8 cellular contexts compared by ENCODE assay signal in the genomic region with DNA sequence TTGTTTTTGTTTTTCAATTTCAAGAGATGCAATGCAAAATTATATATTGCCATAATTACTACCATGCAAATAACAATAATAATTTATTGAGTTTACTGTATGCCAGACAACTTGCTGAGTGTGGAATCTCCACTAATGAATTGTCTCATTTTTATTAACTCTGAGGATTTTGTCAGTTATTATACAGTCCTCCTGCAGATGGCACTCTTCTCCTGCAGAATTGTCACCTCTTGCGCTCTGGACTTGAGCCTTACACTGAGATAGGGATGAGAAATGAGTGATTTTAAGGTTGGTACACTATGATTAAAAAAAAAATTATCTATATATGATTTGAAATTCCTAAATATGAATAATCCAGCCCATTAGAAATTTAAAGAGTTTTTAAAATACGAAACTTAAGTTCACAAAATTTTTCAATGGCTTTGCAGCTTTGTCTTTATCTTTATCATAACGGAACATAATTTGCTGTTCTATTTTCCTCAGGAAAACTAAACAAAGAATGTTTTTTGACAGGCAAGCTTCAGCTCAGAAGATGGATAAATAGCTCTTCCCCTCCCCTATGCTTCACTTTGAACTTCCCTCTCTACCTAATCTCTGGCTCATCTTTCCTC. TPM values are rescaled to one million over a fixed set of nuclear protein-coding genes. Genes with fewer than 3 reads are reported as not detected.
DNase-seq lines count a peak whose midpoint lies in the region; ATAC-seq and TF ChIP-seq lines count a peak whose summit lies in the region.

No MANE protein-coding gene starts in this region.

- H3K79me2 ChIP-seq in KMS-11 (ENCODE audit: insufficient read depth, low read depth) (no peaks in the 10 kb centered on the region), SK-N-SH (ENCODE audit: insufficient read depth) (no peaks in the 10 kb centered on the region)

- H3K4me1 ChIP-seq in KMS-11 (ENCODE audit: low read depth, poor library complexity, severe bottlenecking) (no peaks in the 10 kb centered on the region), SK-N-SH (ENCODE audit: control insufficient read depth in 1 of 2, insufficient read depth in 2 of 2, low read depth in 1 of 2, low read length in 1 of 2) (peaks cover 0 to 1% of the 10 kb centered on the region in 2 experiments; a peak in 1 of 4 replicates), lung (ENCODE audit: control insufficient read depth in 2 of 2, insufficient read depth in 2 of 2, low read length in 2 of 2) (no peaks in the 10 kb centered on the region)

- no peaks in the 10 kb centered on the region for H3K9me3 ChIP-seq in SK-N-SH
- peaks cover 0 to 2% of the 10 kb centered on the region in 2 donors for H3K9me3 ChIP-seq in lung (ENCODE audit: control insufficient read depth in 2 of 2, insufficient read depth in 1 of 2, low read length in 1 of 2)

- no peaks in the 10 kb centered on the region for H3K9me3 Mint-ChIP-seq in activated CD8-positive, alpha-beta memory T cell treated with anti-CD3 and anti-CD28 coated beads, Interleukin-2, amount 10 ng/mL, durations not matched to agents 7 days and 5 days (ENCODE audit: low read depth)

- no peak for DNase-seq in activated CD8-positive, alpha-beta memory T cell treated with anti-CD3 and anti-CD28 coated beads, Interleukin-2, amount 10 ng/mL, durations not matched to agents 7 days and 5 days
- no peak for DNase-seq in activated CD8-positive, alpha-beta memory T cell treated with anti-CD3 and anti-CD28 coated beads, Interleukin-2, amount 50 U/mL, for 48 hours
- peak; percentile 30 for DNase-seq in SK-N-SH
- peak; percentile 74 for DNase-seq in dedifferentiated amniotic fluid mesenchymal stem cell (ENCODE audit: extremely low spot score)
- DNase-seq in lung (ENCODE audit: low spot score), result no peak
- DNase-seq in T1000 (lab: John Stamatoyannopoulos, UW), result no peak

- no peaks in the 10 kb centered on the region for H3K9me2 ChIP-seq in SK-N-SH

- H3K4me1 Mint-ChIP-seq in activated CD8-positive, alpha-beta memory T cell treated with anti-CD3 and anti-CD28 coated beads, Interleukin-2, amount 10 ng/mL, durations not matched to agents 7 days and 5 days, result peaks cover 2% of the 10 kb centered on the region

- H3K4me3 ChIP-seq in KMS-11 (IDR thresholded peaks at IDR 0.05; ENCODE audit: insufficient read depth, low read depth, low read length) (no peak overlapping the region), SK-N-SH (ENCODE audit: low read depth in 2 of 2, low read length in 1 of 2) (no peak overlapping the region; a peak in 1 of 4 replicates), lung (no peak overlapping the region)

- H3K4me2 ChIP-seq in KMS-11 (no peak overlapping the region), SK-N-SH (no peak overlapping the region)

- H2AFZ ChIP-seq in KMS-11 (ENCODE audit: low read depth) (no peak overlapping the region), SK-N-SH (ENCODE audit: low read depth) (no peak overlapping the region)

- TF ChIP-seq EP300 in SK-N-SH (IDR thresholded peaks at IDR 0.05; ENCODE audit: borderline replicate concordance in 1 of 2, low read depth in 1 of 2, low read length in 1 of 2), result no peak

- TF ChIP-seq RAD21 in SK-N-SH (IDR thresholded peaks at IDR 0.05; ENCODE audit: low read length), result peak; percentile 95

- H3K9ac ChIP-seq in KMS-11, result no peak overlapping the region
- H3K9ac ChIP-seq in SK-N-SH, result no peak overlapping the region

- H3K4me3 Mint-ChIP-seq in activated CD8-positive, alpha-beta memory T cell treated with anti-CD3 and anti-CD28 coated beads, Interleukin-2, amount 10 ng/mL, durations not matched to agents 7 days and 5 days, result no peak overlapping the region

- no peaks in the 10 kb centered on the region for H3F3A ChIP-seq in SK-N-SH (replicated peaks; ENCODE audit: insufficient read depth)

- peak; percentile 83 for TF ChIP-seq CTCF in KMS-11 (conservative IDR thresholded peaks at IDR 0.05; ENCODE audit: low read depth, low read length)
- TF ChIP-seq CTCF in SK-N-SH (IDR thresholded peaks at IDR 0.05), result peak; percentile 83
- peak; percentile 63 for TF ChIP-seq CTCF in lung (IDR thresholded peaks at IDR 0.05; ENCODE audit: control extremely low read depth, extremely low read depth)

- CTCF ChIA-PET in activated CD8-positive, alpha-beta memory T cell treated with anti-CD3 and anti-CD28 coated beads, Interleukin-2, amount 10 ng/mL, durations not matched to agents 7 days and 5 days (lab: Charles Lee), result interaction anchor here (0.6 to 2.2 kb wide), 9 partner anchors 10 to 1414 kb away, joined by 3 to 10 read pairs (median 3); partner anchors contain the start of gene PAQR3
- CTCF ChIA-PET in SK-N-SH (lab: Yijun Ruan, JAX), result interaction anchor here (0.7 to 4.9 kb wide), 42 partner anchors 10 to 1617 kb away, joined by 3 to 79 read pairs (median 4); partner anchors contain the start of genes CFAP299, PAQR3 and PRDM8

- peaks cover 21% of the 10 kb centered on the region for H3K27me3 Mint-ChIP-seq in activated CD8-positive, alpha-beta memory T cell treated with anti-CD3 and anti-CD28 coated beads, Interleukin-2, amount 10 ng/mL, durations not matched to agents 7 days and 5 days

- H3K27ac ChIP-seq in KMS-11, result no peak overlapping the region
- no peak overlapping the region for H3K27ac ChIP-seq in SK-N-SH (ENCODE audit: low read depth in 2 of 2, low read length in 1 of 2)
- H3K27ac ChIP-seq in lung (ENCODE audit: low read depth in 1 of 2, low read length in 1 of 2), result no peak overlapping the region

- ATAC-seq in activated CD8-positive, alpha-beta memory T cell treated with anti-CD3 and anti-CD28 coated beads, Interleukin-2, amount 10 ng/mL, durations not matched to agents 7 days and 5 days, result peak; percentile 45
- ATAC-seq in GM21576 (IDR thresholded peaks at IDR 0.05; ENCODE audit: unreplicated experiment), result peak; percentile 80
- ATAC-seq in lung (ENCODE audit: insufficient read depth, low FRiP score), result peak; percentile 47

- no peaks in the 10 kb centered on the region for H3K36me3 Mint-ChIP-seq in activated CD8-positive, alpha-beta memory T cell treated with anti-CD3 and anti-CD28 coated beads, Interleukin-2, amount 10 ng/mL, durations not matched to agents 7 days and 5 days

- H3K27me3 ChIP-seq in KMS-11 (ENCODE audit: insufficient read depth, low read depth) (no peaks in the 10 kb centered on the region), SK-N-SH (ENCODE audit: insufficient read depth) (no peaks in the 10 kb centered on the region), lung (ENCODE audit: control insufficient read depth, insufficient read depth) (no peaks in the 10 kb centered on the region)

- H3K36me3 ChIP-seq in KMS-11 (ENCODE audit: insufficient read depth) (no peaks in the 10 kb centered on the region), SK-N-SH (replicated peaks in 1 of 2; ENCODE audit: control insufficient read depth in 1 of 2, insufficient read depth in 2 of 2, low read length in 1 of 2) (no peaks in the 10 kb centered on the region), lung (ENCODE audit: control insufficient read depth in 2 of 2, insufficient read depth in 2 of 2, low read length in 2 of 2) (no peaks in the 10 kb centered on the region)

- WGBS in SK-N-SH (ENCODE audit: low lambda C conversion rate), result 66% methylated on average over 3 of the region's 3 CpGs
- 69% methylated on average over 3 of the region's 3 CpGs for WGBS in lung, 2 donors

- no peaks in the 10 kb centered on the region for H4K20me1 ChIP-seq in KMS-11 (ENCODE audit: insufficient read depth)
- no peaks in the 10 kb centered on the region for H4K20me1 ChIP-seq in SK-N-SH (ENCODE audit: insufficient read depth)

- POLR2A ChIA-PET in SK-N-SH (lab: Yijun Ruan, JAX), result no interaction called here

- no peak overlapping the region for H3K27ac Mint-ChIP-seq in activated CD8-positive, alpha-beta memory T cell treated with anti-CD3 and anti-CD28 coated beads, Interleukin-2, amount 10 ng/mL, durations not matched to agents 7 days and 5 days

TF ChIP-seq in SK-N-SH, 30 proteins besides CTCF, POLR2A, EP300 and RAD21:
- TF ChIP-seq SMC3 (IDR thresholded peaks at IDR 0.05; ENCODE audit: low read depth, low read length) (peak; percentile 53; the same call in 1 of the 2 replicates), FOSL2 (IDR thresholded peaks at IDR 0.05; ENCODE audit: borderline replicate concordance, low read depth) (no peak), RCOR1 (IDR thresholded peaks at IDR 0.05; ENCODE audit: low read length) (0 out of 2 replicates have a peak, but pooled peaks have one; percentile 18)

RNA-seq across cellular contexts. Expression of gene PAQR3, which starts 12.7 kb away (rescaled TPM):
- 10 to 100 TPM; 13.3 to 15.7 TPM for total RNA-seq in activated CD8-positive, alpha-beta memory T cell treated with anti-CD3 and anti-CD28 coated beads, Interleukin-2, amount 10 ng/mL, durations not matched to agents 7 days and 5 days
- polyA plus RNA-seq in SK-N-SH (2012; rRNA removed) (10.3 and 14.6 TPM in 2 replicates), lung (1 to 10 TPM; 3.1 to 4.8 TPM)
- polyA plus RNA-seq in SK-N-SH (2012; cell fraction: cytosol; rRNA removed), result 17.5 and 19.5 TPM in 2 replicates
- polyA plus RNA-seq in SK-N-SH (2012; cell fraction: nucleus; rRNA removed), result 5.2 and 17.2 TPM in 2 replicates
- 10 to 100 TPM in 1 of 2 donors, 1 to 10 TPM in 1; 8.2 to 12.1 TPM for total RNA-seq in lung

Comparison
In these comparisons a context has a peak if more than half of its experiments do, and no peak if none do; other contexts are left out.
1. DNase-seq: peak in SK-N-SH (single experiment) and dedifferentiated amniotic fluid mesenchymal stem cell (single experiment); none in activated CD8-positive, alpha-beta memory T cell treated with anti-CD3 and anti-CD28 coated beads, Interleukin-2, amount 10 ng/mL, durations not matched to agents 7 days and 5 days (single experiment), activated CD8-positive, alpha-beta memory T cell treated with anti-CD3 and anti-CD28 coated beads, Interleukin-2, amount 50 U/mL, for 48 hours (single experiment), lung (single experiment) and T1000 (single experiment).
2. Peak in every context shown above with its lines, with median percentiles within 50 percentile points of each other: ATAC-seq and CTCF ChIP-seq.